Comparison of ENCODE assay signal across 8 cellular contexts in genomic region chr19:50329146-50329925, GRCh38. TPM values are rescaled to one million over a fixed set of nuclear protein-coding genes. Genes with fewer than 3 reads are reported as not detected.
DNase-seq lines count a peak whose midpoint lies in the region; ATAC-seq and TF ChIP-seq lines count a peak whose summit lies in the region.

Gene KCNC3, minus strand, starts transcription at chr19:50329377. Its CDS starts 295 bp downstream, at chr19:50329082.

- DNase-seq in GM04504 (ENCODE audit: low read depth) (peak; percentile 23), NCI-H1694 (lab: John Stamatoyannopoulos, UW) (peak; percentile 100), T-helper 22 cell (ENCODE audit: low read depth) (peak; percentile 93), body of pancreas (peak; percentile 100), iPS DF 19.7 (ENCODE audit: low read depth, low spot score) (peak; percentile 90), sigmoid colon (peak; percentile 97), Kasumi-1 (lab: John Stamatoyannopoulos, UW) (no peak)

- WGBS in body of pancreas, 2 donors, result 2 to 4% methylated on average over 37 to 43 of the region's 43 CpGs
- WGBS in sigmoid colon, 2 donors, result 2 to 4% methylated on average over 43 of the region's 43 CpGs

- H3K4me3 ChIP-seq in body of pancreas (no peak within 1 kb of the TSS), sigmoid colon (peak within 1 kb of the TSS in 3 of 4 donors; percentile 2 to 41 (median 40))

- H3K36me3 ChIP-seq in body of pancreas (replicated peaks in 1 of 2; ENCODE audit: insufficient read depth in 1 of 2, low read depth in 2 of 2) (no peaks in the 10 kb centered on the region), sigmoid colon (no peaks in the 10 kb centered on the region)

- H3K9me3 ChIP-seq in body of pancreas (no peaks in the 10 kb centered on the region), sigmoid colon (no peaks in the 10 kb centered on the region)

- TF ChIP-seq POLR2A in body of pancreas (IDR thresholded peaks at IDR 0.05), result peak; percentile 40 to 77 (median 65)
- no peak for TF ChIP-seq POLR2A in sigmoid colon (IDR thresholded peaks at IDR 0.05)

- peak; percentile 42 for ATAC-seq in HG02571 (IDR thresholded peaks at IDR 0.05; ENCODE audit: unreplicated experiment)
- ATAC-seq in body of pancreas, result peak; percentile 84

- H3K4me1 ChIP-seq in body of pancreas (peaks cover 79% of the 10 kb centered on the region), sigmoid colon (peaks cover 0 to 48% (median 40%) of the 10 kb centered on the region in 4 donors)

- H3K27ac ChIP-seq in body of pancreas (peak within 1 kb of the TSS; percentile 50 to 78 (median 74)), sigmoid colon (peak within 1 kb of the TSS in 3 of 4 donors; percentile 16 to 83 (median 50))

- intact Hi-C loops in body of pancreas (cut with DNase I), result no loop called here
- intact Hi-C loops in sigmoid colon (cut with DNase I), result no loop called here

- TF ChIP-seq CTCF in body of pancreas (IDR thresholded peaks at IDR 0.05), result peak in 1 of 7 experiments; percentile 13
- TF ChIP-seq CTCF in sigmoid colon (IDR thresholded peaks at IDR 0.05), result no peak

- no peak for TF ChIP-seq EP300 in sigmoid colon (IDR thresholded peaks at IDR 0.05)

- H3K27me3 ChIP-seq in body of pancreas (no peaks in the 10 kb centered on the region), sigmoid colon (peaks cover 50 to 85% (median 84%) of the 10 kb centered on the region in 3 donors)

RNA-seq across cellular contexts. Expression of gene KCNC3, which starts in this region (rescaled TPM):
- total RNA-seq in body of pancreas, result 1 to 10 TPM; 1.8 to 6.3 TPM
- under 1 TPM in 2 of 4 donors, not detected in 2; 0.36 to 0.83 TPM for total RNA-seq in sigmoid colon
- 1 to 10 TPM in 1 of 3 donors, under 1 TPM in 1, not detected in 1; 0.92 to 1.6 TPM for polyA plus RNA-seq in sigmoid colon

Comparison
In these comparisons a context has a peak if more than half of its experiments do, and no peak if none do; other contexts are left out.
1. DNase-seq: peak in GM04504 (single experiment), NCI-H1694 (single experiment), T-helper 22 cell (single experiment), body of pancreas (4 of 4), iPS DF 19.7 (single experiment) and sigmoid colon (single experiment); none in Kasumi-1 (0 of 2).
2. H3K4me3 ChIP-seq: peak in sigmoid colon (3 of 4); none in body of pancreas (0 of 2).
3. POLR2A ChIP-seq: peak in body of pancreas (3 of 3); none in sigmoid colon (0 of 2).